Comparison of ENCODE assay signal across 9 cellular contexts in the genomic region with DNA sequence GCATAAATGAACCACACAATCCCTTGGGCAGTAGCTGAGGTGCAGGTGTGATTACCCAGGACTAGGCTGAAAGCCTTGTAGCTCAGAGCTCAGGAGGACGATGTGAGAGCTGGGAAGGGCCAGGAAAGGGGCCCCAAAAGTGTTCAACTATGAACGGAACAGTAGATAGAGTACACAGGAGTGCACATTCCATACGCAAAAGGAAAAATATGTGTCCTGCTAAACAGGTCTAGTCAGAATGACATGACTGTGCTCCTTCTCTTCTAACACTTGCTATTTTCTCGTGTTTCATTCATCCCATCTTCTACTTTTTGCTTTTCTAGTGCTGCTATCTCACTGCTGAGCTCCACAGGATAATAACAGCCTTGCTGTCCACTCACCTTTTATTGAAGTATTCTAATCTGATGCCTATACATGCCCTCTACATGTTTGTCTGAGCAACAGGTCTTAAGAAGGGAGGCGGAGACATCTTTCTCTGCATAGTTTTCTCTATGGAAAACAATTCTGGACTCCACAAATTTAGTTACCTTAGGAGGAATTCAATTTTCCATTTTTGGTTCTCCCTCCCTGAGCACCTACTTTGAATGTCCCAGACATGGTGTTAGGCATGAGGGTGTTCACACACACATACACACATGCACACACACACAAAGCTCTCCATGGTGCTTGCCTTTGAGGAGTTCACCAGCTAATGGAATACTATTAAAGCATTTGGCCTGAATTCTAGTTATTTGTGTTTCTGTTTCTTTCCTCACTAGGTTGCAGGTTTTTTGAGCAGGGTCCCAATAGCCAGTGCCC. TPM values are rescaled to one million over a fixed set of nuclear protein-coding genes. Genes with fewer than 3 reads are reported as not detected.
A peak's percentile ranks its signal among the peaks of the same experiment; 100 is the strongest.
DNase-seq lines count a peak whose midpoint lies in the region; ATAC-seq, FAIRE-seq and TF ChIP-seq lines count a peak whose summit lies in the region.
"Had no signal": no experiment of that assay in that cellular context is flagged by ENCODE, and none has a peak within 500 bp of the region (broad histone marks: within the 10 kb centered on the region; RNA-seq: fewer than 3 reads in every experiment).

No MANE protein-coding gene starts in this region.

- FAIRE-seq in RCC 7860 (lab: Jason Lieb, UNC): no peak
- FAIRE-seq: kidney had no signal

- no peaks in the 10 kb centered on the region for H3K9me3 Mint-ChIP-seq in naive thymus-derived CD8-positive, alpha-beta T cell

- peaks cover 38 to 79% (median 73%) of the 10 kb centered on the region in 4 donors for H3K4me1 Mint-ChIP-seq in naive thymus-derived CD8-positive, alpha-beta T cell

- H3K27ac Mint-ChIP-seq in naive thymus-derived CD8-positive, alpha-beta T cell: peak overlapping the region; percentile 7 to 98 (median 60)

- DNase-seq in colonic mucosa (no peak), RCC 7860 (ENCODE audit: low spot score) (no peak), GDM1 (lab: John Stamatoyannopoulos, UW) (no peak), SK-N-DZ (ENCODE audit: low spot score) (no peak), GM10266 (ENCODE audit: extremely low spot score) (no peak)
- DNase-seq in naive thymus-derived CD8-positive, alpha-beta T cell: no peak

- no peak overlapping the region for H3K4me3 ChIP-seq in BLaER1
- no peak overlapping the region; the same call in 1 of the 2 replicates for H3K4me3 ChIP-seq in HUES6 (ENCODE audit: low read depth, low read length)
- H3K4me3 ChIP-seq in colonic mucosa: peak overlapping the region; percentile 91

- no peak for ATAC-seq in naive thymus-derived CD8-positive, alpha-beta T cell

- no peaks in the 10 kb centered on the region for H3K27me3 Mint-ChIP-seq in naive thymus-derived CD8-positive, alpha-beta T cell

- peak overlapping the region; percentile 30 for H3K4me2 ChIP-seq in BLaER1

- no peaks in the 10 kb centered on the region for H3K27me3 ChIP-seq in BLaER1
- no peaks in the 10 kb centered on the region for H3K27me3 ChIP-seq in HUES6 (ENCODE audit: control insufficient read depth, insufficient read depth, low read length)
- no peaks in the 10 kb centered on the region for H3K27me3 ChIP-seq in colonic mucosa

- H3K36me3 Mint-ChIP-seq in naive thymus-derived CD8-positive, alpha-beta T cell: peaks cover 0 to 12% (median 3%) of the 10 kb centered on the region in 3 donors

- peaks cover 62% of the 10 kb centered on the region for H3K4me1 ChIP-seq in BLaER1
- H3K4me1 ChIP-seq in HUES6 (ENCODE audit: control insufficient read depth, insufficient read depth, low read length): peaks cover 55% of the 10 kb centered on the region
- H3K4me1 ChIP-seq in colonic mucosa: peaks cover 26% of the 10 kb centered on the region

- intact Hi-C loops in colonic mucosa (cut with DNase I): no loop called here

- POLR2A ChIA-PET in naive thymus-derived CD8-positive, alpha-beta T cell (lab: Charles Lee): interaction anchor here (0.6 to 0.9 kb wide), 2 partner anchors 10 to 1936 kb away, joined by 3 to 5 read pairs; no protein-coding TSS in a partner anchor

- H3K27ac ChIP-seq in BLaER1: no peak overlapping the region
- H3K27ac ChIP-seq in HUES6 (ENCODE audit: low read depth, low read length): no peak overlapping the region
- H3K27ac ChIP-seq in colonic mucosa: peak overlapping the region; percentile 99

- no peaks in the 10 kb centered on the region for H3K36me3 ChIP-seq in BLaER1
- H3K36me3 ChIP-seq in HUES6 (ENCODE audit: control insufficient read depth, insufficient read depth, low read length): peaks cover 19% of the 10 kb centered on the region
- H3K36me3 ChIP-seq in colonic mucosa: no peaks in the 10 kb centered on the region

- H3K9ac ChIP-seq in BLaER1: no peak overlapping the region
- H3K9ac ChIP-seq in HUES6 (ENCODE audit: low read length): peak overlapping the region; percentile 97
- peak overlapping the region in 1 of 2 donors; percentile 100 for H3K9ac ChIP-seq in colonic mucosa (ENCODE audit: low read depth in 2 of 2, low read length in 2 of 2)

- peaks cover 9% of the 10 kb centered on the region for H4K20me1 ChIP-seq in BLaER1

- no peak for TF ChIP-seq CTCF in colonic mucosa (IDR thresholded peaks at IDR 0.05)
- TF ChIP-seq CTCF in GM10266 (IDR thresholded peaks at IDR 0.05; ENCODE audit: control insufficient read depth, insufficient read depth, low read depth, missing control alignments): no peak

- H3K9me3 ChIP-seq in BLaER1 (peaks cover 12% of the 10 kb centered on the region), HUES6 (ENCODE audit: control insufficient read depth, insufficient read depth, low read depth, low read length) (no peaks in the 10 kb centered on the region), colonic mucosa (no peaks in the 10 kb centered on the region)

- peak overlapping the region in 8 of 10 donors; percentile 8 to 98 (median 56) for H3K4me3 Mint-ChIP-seq in naive thymus-derived CD8-positive, alpha-beta T cell

RNA-seq across cellular contexts. Expression of a gene that starts 3.4 kb away (rescaled TPM):
- total RNA-seq in colonic mucosa: 1,000 to 10,000 TPM; 1,313 to 1,485 TPM
- total RNA-seq in naive thymus-derived CD8-positive, alpha-beta T cell: 100 to 1,000 TPM; 198 to 212 TPM
- 100 to 1,000 TPM; 629 to 783 (median 630) TPM for polyA plus RNA-seq in naive thymus-derived CD8-positive, alpha-beta T cell
- polyA plus RNA-seq in SK-N-DZ (2014; cell fraction: cytosol; rRNA removed): not detected in 2 replicates
- not detected in 2 replicates for polyA plus RNA-seq in SK-N-DZ (2014; cell fraction: nucleus; rRNA removed)

RNA-seq across cellular contexts. Expression of a gene that starts 46.5 kb away (rescaled TPM):
- total RNA-seq in colonic mucosa: 100 to 1,000 TPM; 194 to 260 TPM
- 10 to 100 TPM; 88.6 to 95.4 TPM for total RNA-seq in naive thymus-derived CD8-positive, alpha-beta T cell
- polyA plus RNA-seq in naive thymus-derived CD8-positive, alpha-beta T cell: 100 to 1,000 TPM in 1 of 3 donors, 10 to 100 TPM in 2; 62.0 to 124 (median 74.6) TPM
- 34.7 and 36.6 TPM in 2 replicates for polyA plus RNA-seq in SK-N-DZ (2014; cell fraction: cytosol; rRNA removed)
- 2.8 and 5.4 TPM in 2 replicates for polyA plus RNA-seq in SK-N-DZ (2014; cell fraction: nucleus; rRNA removed)

Comparison
In these comparisons a context has a peak if more than half of its experiments do, and no peak if none do; other contexts are left out.
1. RNA of a gene that starts 3.4 kb away (total RNA-seq): 1,313 to 1,485 TPM in colonic mucosa; 198 to 212 TPM in naive thymus-derived CD8-positive, alpha-beta T cell; every median in the first group is over 4 times any median in the second.